ENCODE assay signal across 26 cellular contexts in the genomic region with DNA sequence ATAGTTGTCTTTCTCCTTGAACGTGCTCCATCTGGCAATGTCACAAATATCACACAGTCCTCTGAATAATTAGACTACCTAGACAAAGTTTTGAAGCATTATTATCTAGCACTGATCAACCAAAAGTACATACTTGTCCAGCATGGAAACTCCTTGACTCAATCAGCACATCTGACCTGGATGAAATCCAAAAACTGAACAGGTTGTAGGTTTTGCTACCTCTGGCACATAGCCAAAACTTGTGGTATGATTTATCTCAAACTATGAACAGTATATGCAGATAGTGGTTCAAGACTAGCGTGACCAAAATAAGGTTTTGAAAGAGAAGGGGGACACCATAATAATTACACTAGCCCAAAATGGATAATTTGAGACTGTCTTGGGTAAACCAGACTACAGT.
DNase-seq lines count a peak whose midpoint lies in the region; ATAC-seq and TF ChIP-seq lines count a peak whose summit lies in the region.
"Had no signal": no experiment of that assay in that cellular context is flagged by ENCODE, and none has a peak within 500 bp of the region (broad histone marks: within the 10 kb centered on the region; RNA-seq: fewer than 3 reads in every experiment).

No MANE protein-coding gene starts in this region.

- H3K36me3 Mint-ChIP-seq in Calu3 (ENCODE audit: insufficient read depth, unreplicated experiment) (no peaks in the 10 kb centered on the region), CD14-positive monocyte (peaks cover 3 to 5% of the 10 kb centered on the region in 2 donors)
- H3K36me3 Mint-ChIP-seq: natural killer cell had no signal

- H3K9me3 Mint-ChIP-seq in Calu3 (ENCODE audit: low read depth, unreplicated experiment) (peaks cover 7% of the 10 kb centered on the region), CD14-positive monocyte (peaks cover 6 to 11% (median 9%) of the 10 kb centered on the region in 7 donors)
- H3K9me3 Mint-ChIP-seq: natural killer cell had no signal

- H3K4me2 ChIP-seq in mammary epithelial cell (ENCODE audit: insufficient read depth, low read depth, low read length): no peak overlapping the region
- H3K4me2 ChIP-seq: SK-N-SH had no signal

- no peaks in the 10 kb centered on the region for H3K27me3 Mint-ChIP-seq in Calu3 (ENCODE audit: unreplicated experiment)
- peaks cover 0 to 2% (median 0%) of the 10 kb centered on the region in 3 donors for H3K27me3 Mint-ChIP-seq in CD14-positive monocyte (ENCODE audit: low read depth in 3 of 3)
- H3K27me3 Mint-ChIP-seq: activated naive CD4-positive, alpha-beta T cell treated with anti-CD3 and anti-CD28 coated beads, Interleukin-2, amount 50 U/mL, for 24 hours had no signal

- no peak overlapping the region for H3K27ac ChIP-seq in mammary epithelial cell (ENCODE audit: insufficient read depth, low read depth, low read length)
- H3K27ac ChIP-seq: cardiac muscle cell, coronary artery had no signal

- no peaks in the 10 kb centered on the region for H3K79me2 ChIP-seq in mammary epithelial cell (ENCODE audit: insufficient read depth, low read length)

- DNase-seq in Calu3: peak; percentile 28
- peak; percentile 30 for DNase-seq in GM12865 (ENCODE audit: low read depth)
- DNase-seq in NCI-H2171 (lab: John Stamatoyannopoulos, UW): peak; percentile 12
- DNase-seq in mammary epithelial cell: peak; percentile 9
- DNase-seq in CD14-positive monocyte (ENCODE audit: low spot score): no peak
- DNase-seq: activated CD4-positive, CD25-positive, alpha-beta regulatory T cell treated with anti-CD3 and anti-CD28 coated beads, Interleukin-2, amount 50 U/mL, for 72 hours; activated CD8-positive, alpha-beta T cell treated with anti-CD3 and anti-CD28 coated beads for 36 hours; C1 segment of cervical spinal cord; Caco-2; effector memory CD8-positive, alpha-beta T cell; erythroblast; midbrain; natural killer cell; NCI-H1092 treated with DMSO at 0.1 percent for 48 hours; NCI-H2107; occipital lobe; OCI-M1; SK-N-SH had no signal

- H3K9me3 ChIP-seq in mammary epithelial cell (replicated peaks; ENCODE audit: insufficient read depth, low read length): no peaks in the 10 kb centered on the region
- H3K9me3 ChIP-seq: SK-N-SH had no signal

- intact Hi-C loops in Calu3 (cut with micrococcal nuclease; ENCODE audit: unreplicated experiment): loop anchor here (1.0 to 5.0 kb wide), 2 partner anchors 57 to 124 kb away; no protein-coding TSS in a partner anchor
- intact Hi-C loops in mammary epithelial cell (cut with micrococcal nuclease): loop anchor here (5.0 to 10.0 kb wide), 3 partner anchors 57 to 358 kb away; no protein-coding TSS in a partner anchor
- intact Hi-C loops in CD14-positive monocyte (cut with micrococcal nuclease): no loop called here

- 50% methylated on average over 2 of the region's 2 CpGs for WGBS in mammary epithelial cell (ENCODE audit: low coverage, missing lambda C conversion rate)

- in situ Hi-C loops in mammary epithelial cell (cut with MboI; ENCODE audit: low sequenced_read_pairs in 2 of 2): loop anchor here (5.0 to 10.0 kb wide), 3 partner anchors 120 to 162 kb away; a partner anchor contains a TSS

- ATAC-seq in GM19452 (IDR thresholded peaks at IDR 0.05; ENCODE audit: unreplicated experiment) (no peak), GM18498 (IDR thresholded peaks at IDR 0.05; ENCODE audit: unreplicated experiment) (no peak)
- ATAC-seq: activated CD8-positive, alpha-beta T cell treated with anti-CD3 and anti-CD28 coated beads for 36 hours; effector memory CD8-positive, alpha-beta T cell; HepG2; natural killer cell had no signal

- no peak overlapping the region for H3K27ac Mint-ChIP-seq in Calu3 (ENCODE audit: unreplicated experiment)
- no peak overlapping the region for H3K27ac Mint-ChIP-seq in CD14-positive monocyte
- H3K27ac Mint-ChIP-seq: activated CD8-positive, alpha-beta T cell treated with anti-CD3 and anti-CD28 coated beads for 36 hours; activated naive CD4-positive, alpha-beta T cell treated with anti-CD3 and anti-CD28 coated beads, Interleukin-2, amount 50 U/mL, for 24 hours; activated T-helper 2 cell treated with anti-CD3 and anti-CD28 coated beads, Interferon-gamma antibody, Interleukin-2, Interleukin-4, amounts not matched to agents 10 μg/mL and 5 μg/mL and 100 μg/mL, durations not matched to agents 14 hours and 24 hours and 36 hours; effector memory CD8-positive, alpha-beta T cell; natural killer cell; T-helper 1 cell treated with Interleukin-12 subunit alpha and Interleukin-12 subunit beta and Interleukin-4 antibody, amounts not matched to agents 30 μg/mL and 1 μg/mL, for 36 hours had no signal

- H3K36me3 ChIP-seq in mammary epithelial cell (ENCODE audit: insufficient read depth, low read length): no peaks in the 10 kb centered on the region
- H3K36me3 ChIP-seq: cardiac muscle cell had no signal

- H3K27me3 ChIP-seq in mammary epithelial cell (ENCODE audit: insufficient read depth, low read length): no peaks in the 10 kb centered on the region
- H3K27me3 ChIP-seq: cardiac muscle cell had no signal

- no peak overlapping the region for H2AFZ ChIP-seq in mammary epithelial cell (ENCODE audit: low read depth, low read length)

- H3K4me3 ChIP-seq in GM12865 (ENCODE audit: low read depth, low read length) (no peak overlapping the region), mammary epithelial cell (replicated peaks in 1 of 3; ENCODE audit: insufficient read depth in 1 of 3, low read depth in 2 of 3, low read length in 3 of 3) (no peak overlapping the region)
- H3K4me3 ChIP-seq: cardiac muscle cell, coronary artery had no signal

- no peak overlapping the region for H3K9ac ChIP-seq in mammary epithelial cell (ENCODE audit: insufficient read depth, low read length)
- H3K9ac ChIP-seq: SK-N-SH had no signal

- H3K4me3 Mint-ChIP-seq in Calu3 (ENCODE audit: low read depth, unreplicated experiment) (no peak overlapping the region), CD14-positive monocyte (no peak overlapping the region)
- H3K4me3 Mint-ChIP-seq: activated CD8-positive, alpha-beta T cell treated with anti-CD3 and anti-CD28 coated beads for 36 hours; activated naive CD4-positive, alpha-beta T cell treated with anti-CD3 and anti-CD28 coated beads, Interleukin-2, amount 50 U/mL, for 24 hours; effector memory CD8-positive, alpha-beta T cell; natural killer cell; T-helper 1 cell treated with Interleukin-12 subunit alpha and Interleukin-12 subunit beta and Interleukin-4 antibody, amounts not matched to agents 30 μg/mL and 1 μg/mL, for 36 hours had no signal

- no peak for TF ChIP-seq CTCF in Calu3 (IDR thresholded peaks at IDR 0.05; ENCODE audit: unreplicated experiment)
- TF ChIP-seq CTCF in GM12865 (IDR thresholded peaks at IDR 0.05; ENCODE audit: insufficient read depth, low read depth, low read length, missing control alignments): no peak
- TF ChIP-seq CTCF in mammary epithelial cell (conservative IDR thresholded peaks at IDR 0.05 in 1 of 2, IDR thresholded peaks at IDR 0.05 in 1 of 2; ENCODE audit: extremely low read depth in 1 of 2, insufficient read depth in 1 of 2, low read depth in 1 of 2, low read length in 2 of 2): no peak
- no peak for TF ChIP-seq CTCF in CD14-positive monocyte (IDR thresholded peaks at IDR 0.05)

- peaks cover 9% of the 10 kb centered on the region for H3K4me1 ChIP-seq in mammary epithelial cell (ENCODE audit: insufficient read depth, low read length)

- CTCF ChIA-PET in Calu3 (lab: Charles Lee) (interaction anchor here (1.0 to 1.3 kb wide), 3 partner anchors 158 to 195 kb away, joined by 4 to 10 read pairs (median 5); a partner anchor contains a TSS), mammary epithelial cell (lab: Charles Lee; ENCODE audit: low non-redundant PET) (interaction anchor here (0.6 to 1.2 kb wide), 2 partner anchors 159 to 422 kb away, joined by 3 to 6 read pairs; no protein-coding TSS in a partner anchor)

- dilution Hi-C loops in mammary epithelial cell (cut with HindIII; ENCODE audit: low sequenced_read_pairs): loop anchor here (5.0 kb wide), 1 partner anchor 157 kb away; a partner anchor contains a TSS

- H3K4me1 Mint-ChIP-seq in Calu3 (ENCODE audit: low read depth, unreplicated experiment) (peaks cover 44% of the 10 kb centered on the region), CD14-positive monocyte (peaks cover 20% of the 10 kb centered on the region)
- H3K4me1 Mint-ChIP-seq: activated naive CD4-positive, alpha-beta T cell treated with anti-CD3 and anti-CD28 coated beads, Interleukin-2, amount 50 U/mL, for 24 hours had no signal

- no TSS peak for BruUV-seq in Calu3 (replicated peaks; lab: Mats Ljungman, UMichigan)
- no TSS peak for BruUV-seq in mammary epithelial cell (replicated peaks; lab: Mats Ljungman, UMichigan)

- no peaks in the 10 kb centered on the region for H4K20me1 ChIP-seq in mammary epithelial cell (ENCODE audit: insufficient read depth, low read length)

Comparison
In these comparisons a context has a peak if more than half of its experiments do, and no peak if none do; other contexts are left out.
1. intact Hi-C loops: an anchor here in Calu3 (1.0 to 5.0 kb wide) and mammary epithelial cell (5.0 to 10.0 kb wide); none called in CD14-positive monocyte.